9 cellular contexts compared by ENCODE assay signal in genomic region chr19:18558595-18558994, GRCh38. TPM values are rescaled to one million over a fixed set of nuclear protein-coding genes. Genes with fewer than 3 reads are reported as not detected.
A peak's percentile ranks its signal among the peaks of the same experiment; 100 is the strongest.
DNase-seq lines count a peak whose midpoint lies in the region; ATAC-seq, FAIRE-seq and TF ChIP-seq lines count a peak whose summit lies in the region.
"Had no signal": no experiment of that assay in that cellular context is flagged by ENCODE, and none has a peak within 500 bp of the region (broad histone marks: within the 10 kb centered on the region; RNA-seq: fewer than 3 reads in every experiment).

No MANE protein-coding gene starts in this region.

- TF ChIP-seq CTCF in A549 (IDR thresholded peaks at IDR 0.05) = no peak
- no peak for TF ChIP-seq CTCF in mammary epithelial cell (conservative IDR thresholded peaks at IDR 0.05 in 1 of 2, IDR thresholded peaks at IDR 0.05 in 1 of 2; ENCODE audit: extremely low read depth in 1 of 2, insufficient read depth in 1 of 2, low read depth in 1 of 2, low read length in 2 of 2)

- H3K9me3 ChIP-seq in A549 (no peaks in the 10 kb centered on the region), HUES64 (ENCODE audit: insufficient read depth, low read depth, low read length) (no peaks in the 10 kb centered on the region), mammary epithelial cell (replicated peaks; ENCODE audit: insufficient read depth, low read length) (no peaks in the 10 kb centered on the region), muscle layer of colon (ENCODE audit: low read length) (no peaks in the 10 kb centered on the region)

- H3K4me1 ChIP-seq in A549 = peaks cover 11% of the 10 kb centered on the region; the same call in 2 of the 3 replicates
- no peaks in the 10 kb centered on the region for H3K4me1 ChIP-seq in HUES64 (ENCODE audit: insufficient read depth, low read length)
- no peaks in the 10 kb centered on the region for H3K4me1 ChIP-seq in mammary epithelial cell (ENCODE audit: insufficient read depth, low read length)
- peaks cover 9% of the 10 kb centered on the region for H3K4me1 ChIP-seq in muscle layer of colon (ENCODE audit: insufficient read depth, low read length)

- no peak for TF ChIP-seq POLR2A in A549 (IDR thresholded peaks at IDR 0.05; ENCODE audit: low read length)

- dilution Hi-C loops in mammary epithelial cell (cut with HindIII; ENCODE audit: low sequenced_read_pairs) = no loop called here

- peaks cover 37% of the 10 kb centered on the region for H3K79me2 ChIP-seq in mammary epithelial cell (ENCODE audit: insufficient read depth, low read length)

- no peak for TF ChIP-seq RAD21 in A549 (conservative IDR thresholded peaks at IDR 0.05 in 1 of 2, IDR thresholded peaks at IDR 0.05 in 1 of 2)

- DNase-seq in A549 (ENCODE audit: low read depth in 1 of 2, low spot score in 1 of 2) = no peak
- DNase-seq in mammary epithelial cell = no peak
- no peak for DNase-seq in activated gamma-delta T cell (lab: John Stamatoyannopoulos, UW)
- DNase-seq in stimulated activated CD4-positive, alpha-beta T cell treated with anti-CD3 and anti-CD28 coated beads, Interleukin-15, amount 100 ng/mL, for 24 hours = no peak
- no peak for DNase-seq in KG1 (lab: John Stamatoyannopoulos, UW)
- DNase-seq: NCI-H446 treated with DMSO at 0.1 percent for 48 hours had no signal

- H3K27me3 ChIP-seq in HUES64 (ENCODE audit: insufficient read depth, low read length) (no peaks in the 10 kb centered on the region), mammary epithelial cell (ENCODE audit: insufficient read depth, low read length) (no peaks in the 10 kb centered on the region), muscle layer of colon (ENCODE audit: control insufficient read depth in 1 of 2, insufficient read depth in 2 of 2, low read length in 2 of 2) (no peaks in the 10 kb centered on the region)

- no peak for FAIRE-seq in A549 (lab: Jason Lieb, UNC)

- H3K36me3 ChIP-seq in HUES64 (ENCODE audit: insufficient read depth, low read length) = peaks cover 23% of the 10 kb centered on the region
- H3K36me3 ChIP-seq in mammary epithelial cell (ENCODE audit: insufficient read depth, low read length) = no peaks in the 10 kb centered on the region
- peaks cover 17% of the 10 kb centered on the region for H3K36me3 ChIP-seq in muscle layer of colon (ENCODE audit: insufficient read depth, low read length)

- in situ Hi-C loops in mammary epithelial cell (cut with MboI; ENCODE audit: low sequenced_read_pairs in 2 of 2) = no loop called here

- no peak for ATAC-seq in A549
- no peak for ATAC-seq in HG02973 (IDR thresholded peaks at IDR 0.05; ENCODE audit: unreplicated experiment)

- no TSS peak for BruUV-seq in mammary epithelial cell (replicated peaks; lab: Mats Ljungman, UMichigan)

- WGBS in A549 (ENCODE audit: missing lambda C conversion rate) = 41% methylated on average over 3 of the region's 3 CpGs
- WGBS in HUES64 = 83% methylated on average over 3 of the region's 3 CpGs
- 59% methylated on average over 3 of the region's 3 CpGs for WGBS in mammary epithelial cell (ENCODE audit: low coverage, missing lambda C conversion rate)

- H3K9ac ChIP-seq in HUES64 (ENCODE audit: low read depth, low read length) (peak overlapping the region; percentile 75), mammary epithelial cell (ENCODE audit: insufficient read depth, low read length) (peak overlapping the region; percentile 74), muscle layer of colon (ENCODE audit: low read length) (peak overlapping the region; percentile 98)

- intact Hi-C loops in mammary epithelial cell (cut with micrococcal nuclease) = no loop called here

- H4K20me1 ChIP-seq in mammary epithelial cell (ENCODE audit: insufficient read depth, low read length) = no peaks in the 10 kb centered on the region

- POLR2A ChIA-PET in A549 (lab: Yijun Ruan, JAX) = interaction anchor here (1.4 kb wide), 2 partner anchors 13 to 38 kb away, joined by 4 to 13 read pairs; partner anchors contain the start of gene UBA52

- H3K4me2 ChIP-seq in A549 (peak overlapping the region; percentile 88), mammary epithelial cell (ENCODE audit: insufficient read depth, low read depth, low read length) (peak overlapping the region; percentile 84)

- peak overlapping the region; percentile 81 for H3K4me3 ChIP-seq in A549
- peak overlapping the region; percentile 82 for H3K4me3 ChIP-seq in HUES64 (ENCODE audit: low read length)
- peak overlapping the region; percentile 69 to 83 (median 81) for H3K4me3 ChIP-seq in mammary epithelial cell (replicated peaks in 1 of 3; ENCODE audit: insufficient read depth in 1 of 3, low read depth in 2 of 3, low read length in 3 of 3)
- H3K4me3 ChIP-seq in muscle layer of colon (ENCODE audit: low read depth in 1 of 2, low read length in 2 of 2) = peak overlapping the region; percentile 91 to 94

- CTCF ChIA-PET in A549 (lab: Yijun Ruan, JAX) (interaction anchor here (0.8 to 1.5 kb wide), 3 partner anchors 30 to 108 kb away, joined by 3 to 5 read pairs (median 5); partner anchors contain the start of gene REX1BD), mammary epithelial cell (lab: Charles Lee; ENCODE audit: low non-redundant PET) (interaction anchor here (0.7 kb wide), 1 partner anchor 109 kb away, joined by 4 read pairs; no protein-coding TSS in a partner anchor)

- TF ChIP-seq EP300 in A549 (IDR thresholded peaks at IDR 0.05) = no peak

- peak overlapping the region; percentile 71 for H2AFZ ChIP-seq in mammary epithelial cell (ENCODE audit: low read depth, low read length)

- H3K27ac ChIP-seq in A549 (peak overlapping the region; percentile 84 to 96), HUES64 (ENCODE audit: low read depth, low read length) (peak overlapping the region; percentile 56; the same call in 1 of the 2 replicates), mammary epithelial cell (ENCODE audit: insufficient read depth, low read depth, low read length) (peak overlapping the region; percentile 73), muscle layer of colon (ENCODE audit: low read depth, low read length) (peak overlapping the region; percentile 98)

TF ChIP-seq in A549, 52 proteins besides CTCF, POLR2A, EP300 and RAD21 (continues in another document):
- no peak for TF ChIP-seq HES2 (IDR thresholded peaks at IDR 0.05)
- TF ChIP-seq FOSL2 (IDR thresholded peaks at IDR 0.05) = no peak
- TF ChIP-seq FOSL2 (CRISPR knock-in tag; IDR thresholded peaks at IDR 0.05) = no peak
- TF ChIP-seq CHD2 (IDR thresholded peaks at IDR 0.05; ENCODE audit: low read length, partially characterized antibody) = no peak
- no peak for TF ChIP-seq ZFP36 (IDR thresholded peaks at IDR 0.05; ENCODE audit: borderline replicate concordance, partially characterized antibody)

RNA-seq across cellular contexts. Expression of gene KXD1, which starts 0.9 kb away (rescaled TPM):
- polyA plus RNA-seq in A549 (2011; rRNA removed) = 62.8 and 73.6 TPM in 2 replicates
- 155 and 165 TPM in 2 replicates for polyA plus RNA-seq in A549 (2012; cell fraction: cytosol; rRNA removed)
- polyA plus RNA-seq in A549 (2012; cell fraction: nucleus; rRNA removed) = 91.2 and 96.6 TPM in 2 replicates
- polyA plus RNA-seq in A549 (2017; fragmentation: RNase III; extraction: RNeasy Plus Mini Kit Qiagen cat#74134 plus additional on column Dnase treatment) = 83.9 to 90.6 TPM (median 87.4 TPM) in 3 replicates
- polyA minus RNA-seq in A549 (2011; rRNA and poly(A)+ RNA removed) = 106 and 130 TPM in 2 replicates
- polyA plus RNA-seq in HUES64 (2013, experiment 1 of 2) = 104 TPM
- 118 TPM for polyA plus RNA-seq in HUES64 (2013, experiment 2 of 2)
- 10 to 100 TPM; 83.9 to 98.2 TPM for total RNA-seq in mammary epithelial cell
- polyA plus RNA-seq in mammary epithelial cell = 159 TPM
- polyA minus RNA-seq in mammary epithelial cell = 97.3 TPM

RNA-seq across cellular contexts. Expression of gene UBA52, which starts 13.1 kb away (rescaled TPM):
- polyA plus RNA-seq in A549 (2011; rRNA removed) (888 and 1,266 TPM in 2 replicates), A549 (2017; fragmentation: RNase III; extraction: RNeasy Plus Mini Kit Qiagen cat#74134 plus additional on column Dnase treatment) (942 to 959 TPM (median 947 TPM) in 3 replicates), mammary epithelial cell (2,157 TPM)
- 1,951 and 2,211 TPM in 2 replicates for polyA plus RNA-seq in A549 (2012; cell fraction: cytosol; rRNA removed)
- polyA plus RNA-seq in A549 (2012; cell fraction: nucleus; rRNA removed) = 1,028 and 1,517 TPM in 2 replicates
- 851 and 1,238 TPM in 2 replicates for polyA minus RNA-seq in A549 (2011; rRNA and poly(A)+ RNA removed)
- 1,216 TPM for polyA plus RNA-seq in HUES64 (2013, experiment 1 of 2)
- 1,283 TPM for polyA plus RNA-seq in HUES64 (2013, experiment 2 of 2)
- 1,000 to 10,000 TPM in 1 of 2 donors, 100 to 1,000 TPM in 1; 698 to 1,133 TPM for total RNA-seq in mammary epithelial cell
- 1,457 TPM for polyA minus RNA-seq in mammary epithelial cell

RNA-seq across cellular contexts. Expression of gene FKBP8, which starts 15.2 kb away (rescaled TPM):
- 53.3 and 56.1 TPM in 2 replicates for polyA plus RNA-seq in A549 (2011; rRNA removed)
- 146 and 183 TPM in 2 replicates for polyA plus RNA-seq in A549 (2012; cell fraction: cytosol; rRNA removed)
- polyA plus RNA-seq in A549 (2012; cell fraction: nucleus; rRNA removed) = 128 and 154 TPM in 2 replicates
- polyA plus RNA-seq in A549 (2017; fragmentation: RNase III; extraction: RNeasy Plus Mini Kit Qiagen cat#74134 plus additional on column Dnase treatment) = 97.0 to 124 TPM (median 123 TPM) in 3 replicates
- 28.0 and 45.2 TPM in 2 replicates for polyA minus RNA-seq in A549 (2011; rRNA and poly(A)+ RNA removed)
- 158 TPM for polyA plus RNA-seq in HUES64 (2013, experiment 1 of 2)
- 169 TPM for polyA plus RNA-seq in HUES64 (2013, experiment 2 of 2)
- total RNA-seq in mammary epithelial cell = 100 to 1,000 TPM; 201 to 213 TPM
- 165 TPM for polyA plus RNA-seq in mammary epithelial cell
- 75.5 TPM for polyA minus RNA-seq in mammary epithelial cell

RNA-seq across cellular contexts. Expression of gene REX1BD, which starts 30.0 kb away (rescaled TPM):
- polyA plus RNA-seq in A549 (2011; rRNA removed) (13.3 and 23.1 TPM in 2 replicates), A549 (2017; fragmentation: RNase III; extraction: RNeasy Plus Mini Kit Qiagen cat#74134 plus additional on column Dnase treatment) (47.3 to 50.3 TPM (median 47.7 TPM) in 3 replicates), mammary epithelial cell (49.0 TPM)
- 91.8 and 94.7 TPM in 2 replicates for polyA plus RNA-seq in A549 (2012; cell fraction: cytosol; rRNA removed)
- polyA plus RNA-seq in A549 (2012; cell fraction: nucleus; rRNA removed) = 175 and 211 TPM in 2 replicates
- polyA minus RNA-seq in A549 (2011; rRNA and poly(A)+ RNA removed) = 3.1 and 4.9 TPM in 2 replicates
- polyA plus RNA-seq in HUES64 (2013, experiment 1 of 2) = 52.1 TPM
- polyA plus RNA-seq in HUES64 (2013, experiment 2 of 2) = 45.2 TPM
- total RNA-seq in mammary epithelial cell = 10 to 100 TPM; 30.0 to 59.0 TPM
- 4.3 TPM for polyA minus RNA-seq in mammary epithelial cell

RNA-seq across cellular contexts. Expression of gene ELL, which starts 36.7 kb away (rescaled TPM):
- polyA plus RNA-seq in A549 (2011; rRNA removed) (1.1 and 1.6 TPM in 2 replicates), A549 (2017; fragmentation: RNase III; extraction: RNeasy Plus Mini Kit Qiagen cat#74134 plus additional on column Dnase treatment) (3.6 to 3.8 TPM (median 3.7 TPM) in 3 replicates), mammary epithelial cell (9.5 TPM)
- 4.1 and 5.9 TPM in 2 replicates for polyA plus RNA-seq in A549 (2012; cell fraction: cytosol; rRNA removed)
- 10.6 and 18.2 TPM in 2 replicates for polyA plus RNA-seq in A549 (2012; cell fraction: nucleus; rRNA removed)
- polyA minus RNA-seq in A549 (2011; rRNA and poly(A)+ RNA removed) = 2.4 and 3.6 TPM in 2 replicates
- 6.1 TPM for polyA plus RNA-seq in HUES64 (2013, experiment 1 of 2)
- polyA plus RNA-seq in HUES64 (2013, experiment 2 of 2) = 5.8 TPM
- 10 to 100 TPM; 17.3 to 27.7 TPM for total RNA-seq in mammary epithelial cell
- 10.9 TPM for polyA minus RNA-seq in mammary epithelial cell
